22 cellular contexts compared by ENCODE assay signal in the genomic region with DNA sequence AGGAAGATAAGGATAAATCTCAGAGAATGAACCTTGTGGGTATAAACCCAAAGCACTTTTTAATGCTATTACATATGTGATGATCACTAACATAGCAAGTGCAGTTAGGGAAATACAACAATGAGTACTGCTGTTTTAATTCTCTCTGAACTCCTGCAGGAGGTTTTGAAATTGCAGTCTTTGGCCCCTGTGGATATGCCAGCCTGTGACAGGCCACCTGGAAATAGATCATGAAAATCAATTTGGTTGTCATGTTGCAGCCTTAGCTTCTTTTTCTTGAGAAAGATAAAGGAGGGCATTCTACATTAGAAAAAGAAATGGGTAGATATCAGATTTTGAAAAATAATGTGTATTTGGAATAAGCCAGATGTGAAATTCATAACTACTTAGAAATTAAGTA.
"Had no signal": no experiment of that assay in that cellular context is flagged by ENCODE, and none has a peak within 500 bp of the region (broad histone marks: within the 10 kb centered on the region; RNA-seq: fewer than 3 reads in every experiment).

No MANE protein-coding gene starts in this region.

- DNase-seq: kidney glomerular epithelial cell; left cardiac atrium; left lung; lower lobe of right lung; mammary epithelial cell; mesenchymal stem cell; naive thymus-derived CD8-positive, alpha-beta T cell; occipital lobe; ovary; right cardiac atrium; stimulated activated CD4-positive, alpha-beta T cell treated with anti-CD3 and anti-CD28 coated beads, Interleukin-12 subunit alpha, Interleukin-12 subunit beta, amount 100 ng/mL, for 4 hours; stimulated activated CD4-positive, alpha-beta T cell treated with anti-CD3 and anti-CD28 coated beads, Interleukin-15, amount 100 ng/mL, for 24 hours; stimulated activated CD4-positive, alpha-beta T cell treated with anti-CD3 and anti-CD28 coated beads, Interleukin-2, amount 100 ng/mL, for 24 hours; stimulated activated CD4-positive, alpha-beta T cell treated with anti-CD3 and anti-CD28 coated beads, Interleukin-4, amount 100 ng/mL, for 1 hour; stimulated activated naive B cell treated with anti-CD40 and anti-IgM and Interleukin-4, amounts not matched to agents 10 μg/mL and 1 μg/mL and 100 μg/mL, for 72 hours; stimulated activated naive CD8-positive, alpha-beta T cell treated with anti-CD3 and anti-CD28 coated beads, Interleukin-15, Interleukin-2, amounts not matched to agents 100 U/mL and 50 U/mL, for 24 hours; stomach; testis; thyroid gland; transverse colon; upper lobe of left lung had no signal

- ATAC-seq: left cardiac atrium; left lung; lower lobe of right lung; naive thymus-derived CD8-positive, alpha-beta T cell; right cardiac atrium; sciatic nerve; stimulated activated naive B cell treated with anti-CD40 and anti-IgM and Interleukin-4, amounts not matched to agents 10 μg/mL and 1 μg/mL and 100 μg/mL, for 72 hours; stimulated activated naive CD8-positive, alpha-beta T cell treated with anti-CD3 and anti-CD28 coated beads, Interleukin-15, Interleukin-2, amounts not matched to agents 100 U/mL and 50 U/mL, for 24 hours had no signal
